Comparison of ENCODE assay signal across 14 cellular contexts in genomic region chr9:85511746-85512145, GRCh38.
DNase-seq lines count a peak whose midpoint lies in the region; ATAC-seq and TF ChIP-seq lines count a peak whose summit lies in the region.
"Had no signal": no experiment of that assay in that cellular context is flagged by ENCODE, and none has a peak within 500 bp of the region (broad histone marks: within the 10 kb centered on the region; RNA-seq: fewer than 3 reads in every experiment).

No MANE protein-coding gene starts in this region.

- intact Hi-C loops in heart right ventricle (cut with DNase I) = no loop called here

- no peaks in the 10 kb centered on the region for H3K9me3 ChIP-seq in BLaER1
- no peaks in the 10 kb centered on the region for H3K9me3 ChIP-seq in heart right ventricle

- CTCF ChIA-PET in activated naive CD4-positive, alpha-beta T cell treated with anti-CD3 and anti-CD28 coated beads, Interleukin-2, amount 10 ng/mL, durations not matched to agents 7 days and 5 days (lab: Charles Lee) = no interaction called here

- peaks cover 12% of the 10 kb centered on the region for H3K27me3 Mint-ChIP-seq in activated naive CD4-positive, alpha-beta T cell treated with anti-CD3 and anti-CD28 coated beads, Interleukin-2, amount 10 ng/mL, durations not matched to agents 7 days and 5 days

- H3K27ac Mint-ChIP-seq in activated naive CD4-positive, alpha-beta T cell treated with anti-CD3 and anti-CD28 coated beads, Interleukin-2, amount 10 ng/mL, durations not matched to agents 7 days and 5 days = no peak overlapping the region
- H3K27ac Mint-ChIP-seq: CD4-positive, alpha-beta memory T cell; H9 had no signal

- no peaks in the 10 kb centered on the region for H3K36me3 ChIP-seq in BLaER1
- H3K36me3 ChIP-seq in heart right ventricle = no peaks in the 10 kb centered on the region

- H3K27ac ChIP-seq in BLaER1 (no peak overlapping the region), heart right ventricle (no peak overlapping the region)

- no peaks in the 10 kb centered on the region for H4K20me1 ChIP-seq in BLaER1

- H3K27me3 ChIP-seq in BLaER1 (no peaks in the 10 kb centered on the region), heart right ventricle (peaks cover 0 to 4% (median 0%) of the 10 kb centered on the region in 7 donors)

- DNase-seq in SW480 (ENCODE audit: low spot score) (peak; percentile 19), islet precursor cell (peak; percentile 74), Ammon's horn (ENCODE audit: low spot score) (no peak), heart right ventricle (no peak), NCI-H1417 (lab: John Stamatoyannopoulos, UW) (no peak)
- no peak for DNase-seq in activated naive CD4-positive, alpha-beta T cell treated with anti-CD3 and anti-CD28 coated beads, Interleukin-2, amount 10 ng/mL, durations not matched to agents 7 days and 5 days
- DNase-seq: 8988T; Calu3; CD4-positive, alpha-beta memory T cell; DMS79 treated with DMSO at 0.1 percent for 48 hours; H9 had no signal

- H3K4me1 ChIP-seq in BLaER1 (peaks cover 5% of the 10 kb centered on the region; the same call in 1 of the 2 replicates), heart right ventricle (peaks cover 0 to 7% (median 0%) of the 10 kb centered on the region in 9 donors)

- no peak for ATAC-seq in heart right ventricle
- ATAC-seq: GM12878 had no signal

- no peaks in the 10 kb centered on the region for H3K36me3 Mint-ChIP-seq in activated naive CD4-positive, alpha-beta T cell treated with anti-CD3 and anti-CD28 coated beads, Interleukin-2, amount 10 ng/mL, durations not matched to agents 7 days and 5 days
- H3K36me3 Mint-ChIP-seq: CD14-positive monocyte; CD4-positive, alpha-beta memory T cell had no signal

- H3K4me3 ChIP-seq in BLaER1 (no peak overlapping the region), heart right ventricle (no peak overlapping the region)
- H3K4me3 ChIP-seq: GM12878 had no signal

- H3K4me3 Mint-ChIP-seq in activated naive CD4-positive, alpha-beta T cell treated with anti-CD3 and anti-CD28 coated beads, Interleukin-2, amount 10 ng/mL, durations not matched to agents 7 days and 5 days = no peak overlapping the region
- H3K4me3 Mint-ChIP-seq: CD14-positive monocyte; CD4-positive, alpha-beta memory T cell; H9 had no signal

- peak overlapping the region; percentile 17; the same call in 1 of the 2 replicates for H3K4me2 ChIP-seq in BLaER1

- no peak overlapping the region for H3K9ac ChIP-seq in BLaER1

- no peaks in the 10 kb centered on the region for H3K9me3 Mint-ChIP-seq in activated naive CD4-positive, alpha-beta T cell treated with anti-CD3 and anti-CD28 coated beads, Interleukin-2, amount 10 ng/mL, durations not matched to agents 7 days and 5 days
- H3K9me3 Mint-ChIP-seq: H9 had no signal

- no peaks in the 10 kb centered on the region for H3K4me1 Mint-ChIP-seq in activated naive CD4-positive, alpha-beta T cell treated with anti-CD3 and anti-CD28 coated beads, Interleukin-2, amount 10 ng/mL, durations not matched to agents 7 days and 5 days
- H3K4me1 Mint-ChIP-seq: CD14-positive monocyte; CD4-positive, alpha-beta memory T cell had no signal

- no peak for TF ChIP-seq CTCF in heart right ventricle (IDR thresholded peaks at IDR 0.05)

Comparison
In these comparisons a context has a peak if more than half of its experiments do, and no peak if none do; other contexts are left out.
1. DNase-seq: peak in SW480 (single experiment) and islet precursor cell (single experiment); none in Ammon's horn (single experiment), activated naive CD4-positive, alpha-beta T cell treated with anti-CD3 and anti-CD28 coated beads, Interleukin-2, amount 10 ng/mL, durations not matched to agents 7 days and 5 days (single experiment), heart right ventricle (0 of 2) and NCI-H1417 (0 of 3).